In the genomic region with DNA sequence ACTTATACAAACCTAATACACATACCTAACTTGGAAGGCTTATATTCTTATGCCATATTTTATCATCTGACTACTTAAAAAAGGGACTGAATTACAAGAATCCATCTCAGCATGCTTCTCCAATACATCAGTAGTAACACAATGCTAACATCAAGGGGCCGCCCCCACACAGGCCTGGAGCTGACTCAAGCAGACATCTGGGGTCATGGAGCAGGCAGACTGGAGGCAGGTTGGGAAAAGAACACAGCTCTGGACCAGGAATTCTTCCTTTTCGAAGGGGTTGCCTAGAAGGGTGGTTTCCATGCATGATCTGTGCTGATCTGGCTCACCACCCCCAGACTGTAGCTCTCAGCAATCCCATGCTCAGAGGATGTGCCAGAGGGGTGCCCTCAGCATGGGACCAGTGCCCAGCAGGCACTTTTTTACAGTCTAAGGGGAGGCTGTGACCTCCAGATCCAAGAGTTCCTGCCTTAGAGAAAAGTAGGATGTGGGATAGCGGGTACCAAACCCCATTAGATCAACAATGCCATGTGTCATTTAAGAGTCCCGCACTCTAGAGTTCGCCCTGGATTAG, we compare ENCODE assay signal across 2 cellular contexts.
TF ChIP-seq lines count a peak whose summit lies in the region.

No MANE protein-coding gene starts in this region.

TF ChIP-seq in SK-N-SH treated with all-trans-retinoic acid at 6 μM for 48 hours, 23 proteins besides CTCF, POLR2A, EP300 and RAD21:
- TF ChIP-seq, protein P1, sequence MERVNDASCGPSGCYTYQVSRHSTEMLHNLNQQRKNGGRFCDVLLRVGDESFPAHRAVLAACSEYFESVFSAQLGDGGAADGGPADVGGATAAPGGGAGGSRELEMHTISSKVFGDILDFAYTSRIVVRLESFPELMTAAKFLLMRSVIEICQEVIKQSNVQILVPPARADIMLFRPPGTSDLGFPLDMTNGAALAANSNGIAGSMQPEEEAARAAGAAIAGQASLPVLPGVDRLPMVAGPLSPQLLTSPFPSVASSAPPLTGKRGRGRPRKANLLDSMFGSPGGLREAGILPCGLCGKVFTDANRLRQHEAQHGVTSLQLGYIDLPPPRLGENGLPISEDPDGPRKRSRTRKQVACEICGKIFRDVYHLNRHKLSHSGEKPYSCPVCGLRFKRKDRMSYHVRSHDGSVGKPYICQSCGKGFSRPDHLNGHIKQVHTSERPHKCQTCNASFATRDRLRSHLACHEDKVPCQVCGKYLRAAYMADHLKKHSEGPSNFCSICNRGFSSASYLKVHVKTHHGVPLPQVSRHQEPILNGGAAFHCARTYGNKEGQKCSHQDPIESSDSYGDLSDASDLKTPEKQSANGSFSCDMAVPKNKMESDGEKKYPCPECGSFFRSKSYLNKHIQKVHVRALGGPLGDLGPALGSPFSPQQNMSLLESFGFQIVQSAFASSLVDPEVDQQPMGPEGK (CRISPR knock-in tag; IDR thresholded peaks at IDR 0.05; ENCODE audit: borderline replicate concordance) = no peak
- TF ChIP-seq BACH2 (CRISPR knock-in tag; IDR thresholded peaks at IDR 0.05; ENCODE audit: borderline replicate concordance) (no peak), TCF4 (CRISPR knock-in tag; IDR thresholded peaks at IDR 0.05; ENCODE audit: borderline replicate concordance) (no peak), ESRRG (CRISPR knock-in tag; IDR thresholded peaks at IDR 0.05) (no peak), OSR1 (CRISPR knock-in tag; IDR thresholded peaks at IDR 0.05) (no peak), RARB (CRISPR knock-in tag; IDR thresholded peaks at IDR 0.05) (no peak), ARNTL (CRISPR knock-in tag; IDR thresholded peaks at IDR 0.05; ENCODE audit: borderline replicate concordance, low read depth) (no peak), ZNF8 (CRISPR knock-in tag; IDR thresholded peaks at IDR 0.05) (no peak), PPARA (CRISPR knock-in tag; IDR thresholded peaks at IDR 0.05; ENCODE audit: borderline replicate concordance) (no peak), ZFP30 (CRISPR knock-in tag; IDR thresholded peaks at IDR 0.05) (no peak), ZFP3 (CRISPR knock-in tag; IDR thresholded peaks at IDR 0.05) (no peak), ZNF565 (CRISPR knock-in tag; conservative IDR thresholded peaks at IDR 0.05; ENCODE audit: low read depth) (no peak), CSDC2 (CRISPR knock-in tag; IDR thresholded peaks at IDR 0.05) (no peak), TOX (CRISPR knock-in tag; IDR thresholded peaks at IDR 0.05; ENCODE audit: borderline replicate concordance) (no peak), ISL1 (CRISPR knock-in tag; IDR thresholded peaks at IDR 0.05) (no peak), GLIS3 (CRISPR knock-in tag; IDR thresholded peaks at IDR 0.05) (no peak), ZC3H10 (CRISPR knock-in tag; IDR thresholded peaks at IDR 0.05) (no peak)
- TF ChIP-seq, protein P2, sequence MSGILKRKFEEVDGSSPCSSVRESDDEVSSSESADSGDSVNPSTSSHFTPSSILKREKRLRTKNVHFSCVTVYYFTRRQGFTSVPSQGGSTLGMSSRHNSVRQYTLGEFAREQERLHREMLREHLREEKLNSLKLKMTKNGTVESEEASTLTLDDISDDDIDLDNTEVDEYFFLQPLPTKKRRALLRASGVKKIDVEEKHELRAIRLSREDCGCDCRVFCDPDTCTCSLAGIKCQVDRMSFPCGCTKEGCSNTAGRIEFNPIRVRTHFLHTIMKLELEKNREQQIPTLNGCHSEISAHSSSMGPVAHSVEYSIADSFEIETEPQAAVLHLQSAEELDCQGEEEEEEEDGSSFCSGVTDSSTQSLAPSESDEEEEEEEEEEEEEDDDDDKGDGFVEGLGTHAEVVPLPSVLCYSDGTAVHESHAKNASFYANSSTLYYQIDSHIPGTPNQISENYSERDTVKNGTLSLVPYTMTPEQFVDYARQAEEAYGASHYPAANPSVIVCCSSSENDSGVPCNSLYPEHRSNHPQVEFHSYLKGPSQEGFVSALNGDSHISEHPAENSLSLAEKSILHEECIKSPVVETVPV (CRISPR knock-in tag; IDR thresholded peaks at IDR 0.05) = no peak
- TF ChIP-seq, protein P3, sequence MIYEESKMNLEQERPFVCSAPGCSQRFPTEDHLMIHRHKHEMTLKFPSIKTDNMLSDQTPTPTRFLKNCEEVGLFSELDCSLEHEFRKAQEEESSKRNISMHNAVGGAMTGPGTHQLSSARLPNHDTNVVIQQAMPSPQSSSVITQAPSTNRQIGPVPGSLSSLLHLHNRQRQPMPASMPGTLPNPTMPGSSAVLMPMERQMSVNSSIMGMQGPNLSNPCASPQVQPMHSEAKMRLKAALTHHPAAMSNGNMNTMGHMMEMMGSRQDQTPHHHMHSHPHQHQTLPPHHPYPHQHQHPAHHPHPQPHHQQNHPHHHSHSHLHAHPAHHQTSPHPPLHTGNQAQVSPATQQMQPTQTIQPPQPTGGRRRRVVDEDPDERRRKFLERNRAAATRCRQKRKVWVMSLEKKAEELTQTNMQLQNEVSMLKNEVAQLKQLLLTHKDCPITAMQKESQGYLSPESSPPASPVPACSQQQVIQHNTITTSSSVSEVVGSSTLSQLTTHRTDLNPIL (CRISPR knock-in tag; IDR thresholded peaks at IDR 0.05; ENCODE audit: low read depth) = no peak
- TF ChIP-seq, protein P4, sequence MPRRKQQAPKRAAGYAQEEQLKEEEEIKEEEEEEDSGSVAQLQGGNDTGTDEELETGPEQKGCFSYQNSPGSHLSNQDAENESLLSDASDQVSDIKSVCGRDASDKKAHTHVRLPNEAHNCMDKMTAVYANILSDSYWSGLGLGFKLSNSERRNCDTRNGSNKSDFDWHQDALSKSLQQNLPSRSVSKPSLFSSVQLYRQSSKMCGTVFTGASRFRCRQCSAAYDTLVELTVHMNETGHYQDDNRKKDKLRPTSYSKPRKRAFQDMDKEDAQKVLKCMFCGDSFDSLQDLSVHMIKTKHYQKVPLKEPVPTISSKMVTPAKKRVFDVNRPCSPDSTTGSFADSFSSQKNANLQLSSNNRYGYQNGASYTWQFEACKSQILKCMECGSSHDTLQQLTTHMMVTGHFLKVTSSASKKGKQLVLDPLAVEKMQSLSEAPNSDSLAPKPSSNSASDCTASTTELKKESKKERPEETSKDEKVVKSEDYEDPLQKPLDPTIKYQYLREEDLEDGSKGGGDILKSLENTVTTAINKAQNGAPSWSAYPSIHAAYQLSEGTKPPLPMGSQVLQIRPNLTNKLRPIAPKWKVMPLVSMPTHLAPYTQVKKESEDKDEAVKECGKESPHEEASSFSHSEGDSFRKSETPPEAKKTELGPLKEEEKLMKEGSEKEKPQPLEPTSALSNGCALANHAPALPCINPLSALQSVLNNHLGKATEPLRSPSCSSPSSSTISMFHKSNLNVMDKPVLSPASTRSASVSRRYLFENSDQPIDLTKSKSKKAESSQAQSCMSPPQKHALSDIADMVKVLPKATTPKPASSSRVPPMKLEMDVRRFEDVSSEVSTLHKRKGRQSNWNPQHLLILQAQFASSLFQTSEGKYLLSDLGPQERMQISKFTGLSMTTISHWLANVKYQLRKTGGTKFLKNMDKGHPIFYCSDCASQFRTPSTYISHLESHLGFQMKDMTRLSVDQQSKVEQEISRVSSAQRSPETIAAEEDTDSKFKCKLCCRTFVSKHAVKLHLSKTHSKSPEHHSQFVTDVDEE (CRISPR knock-in tag; IDR thresholded peaks at IDR 0.05) = no peak

TF ChIP-seq in SK-N-SH, 30 proteins besides CTCF, POLR2A, EP300 and RAD21 (continued from another document):
- TF ChIP-seq, protein P5, sequence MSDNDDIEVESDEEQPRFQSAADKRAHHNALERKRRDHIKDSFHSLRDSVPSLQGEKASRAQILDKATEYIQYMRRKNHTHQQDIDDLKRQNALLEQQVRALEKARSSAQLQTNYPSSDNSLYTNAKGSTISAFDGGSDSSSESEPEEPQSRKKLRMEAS (IDR thresholded peaks at IDR 0.05; ENCODE audit: low read depth) = no peak
- TF ChIP-seq RFX5 (IDR thresholded peaks at IDR 0.05; ENCODE audit: low read length) (no peak), GABPA (IDR thresholded peaks at IDR 0.05; ENCODE audit: low read depth) (no peak), MEF2A (IDR thresholded peaks at IDR 0.05; ENCODE audit: borderline replicate concordance, low read depth) (no peak), SMC3 (IDR thresholded peaks at IDR 0.05; ENCODE audit: low read depth, low read length) (no peak), CHD2 (IDR thresholded peaks at IDR 0.05; ENCODE audit: low read length, partially characterized antibody) (no peak), RCOR1 (IDR thresholded peaks at IDR 0.05; ENCODE audit: low read length) (no peak), TEAD4 (IDR thresholded peaks at IDR 0.05; ENCODE audit: borderline replicate concordance, insufficient read depth) (no peak), POLR2AphosphoS5 (IDR thresholded peaks at IDR 0.05; ENCODE audit: low read depth, low read length) (no peak), FOXM1 (IDR thresholded peaks at IDR 0.05; ENCODE audit: low read depth) (no peak), ELF1 (IDR thresholded peaks at IDR 0.05) (no peak), TCF12 (IDR thresholded peaks at IDR 0.05) (no peak), TAF1 (IDR thresholded peaks at IDR 0.05; ENCODE audit: borderline replicate concordance, low read depth, low read length) (no peak), JUND (IDR thresholded peaks at IDR 0.05) (no peak)
- TF ChIP-seq, protein P6, sequence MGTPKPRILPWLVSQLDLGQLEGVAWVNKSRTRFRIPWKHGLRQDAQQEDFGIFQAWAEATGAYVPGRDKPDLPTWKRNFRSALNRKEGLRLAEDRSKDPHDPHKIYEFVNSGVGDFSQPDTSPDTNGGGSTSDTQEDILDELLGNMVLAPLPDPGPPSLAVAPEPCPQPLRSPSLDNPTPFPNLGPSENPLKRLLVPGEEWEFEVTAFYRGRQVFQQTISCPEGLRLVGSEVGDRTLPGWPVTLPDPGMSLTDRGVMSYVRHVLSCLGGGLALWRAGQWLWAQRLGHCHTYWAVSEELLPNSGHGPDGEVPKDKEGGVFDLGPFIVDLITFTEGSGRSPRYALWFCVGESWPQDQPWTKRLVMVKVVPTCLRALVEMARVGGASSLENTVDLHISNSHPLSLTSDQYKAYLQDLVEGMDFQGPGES (IDR thresholded peaks at IDR 0.05; ENCODE audit: low read depth, low read length) = no peak
- TF ChIP-seq, protein P7, sequence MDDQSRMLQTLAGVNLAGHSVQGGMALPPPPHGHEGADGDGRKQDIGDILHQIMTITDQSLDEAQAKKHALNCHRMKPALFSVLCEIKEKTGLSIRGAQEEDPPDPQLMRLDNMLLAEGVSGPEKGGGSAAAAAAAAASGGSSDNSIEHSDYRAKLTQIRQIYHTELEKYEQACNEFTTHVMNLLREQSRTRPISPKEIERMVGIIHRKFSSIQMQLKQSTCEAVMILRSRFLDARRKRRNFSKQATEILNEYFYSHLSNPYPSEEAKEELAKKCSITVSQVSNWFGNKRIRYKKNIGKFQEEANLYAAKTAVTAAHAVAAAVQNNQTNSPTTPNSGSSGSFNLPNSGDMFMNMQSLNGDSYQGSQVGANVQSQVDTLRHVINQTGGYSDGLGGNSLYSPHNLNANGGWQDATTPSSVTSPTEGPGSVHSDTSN (IDR thresholded peaks at IDR 0.05) = no peak
